Comparison of ENCODE assay signal across 9 cellular contexts in genomic region chr19:3362217-3362907, GRCh38. TPM values are rescaled to one million over a fixed set of nuclear protein-coding genes. Genes with fewer than 3 reads are reported as not detected.
A peak's percentile ranks its signal among the peaks of the same experiment; 100 is the strongest.
DNase-seq lines count a peak whose midpoint lies in the region; ATAC-seq and TF ChIP-seq lines count a peak whose summit lies in the region.
"Had no signal": no experiment of that assay in that cellular context is flagged by ENCODE, and none has a peak within 500 bp of the region (broad histone marks: within the 10 kb centered on the region; RNA-seq: fewer than 3 reads in every experiment).

No MANE protein-coding gene starts in this region.

- peaks cover 2% of the 10 kb centered on the region for H3K27me3 Mint-ChIP-seq in activated CD4-positive, alpha-beta memory T cell treated with anti-CD3 and anti-CD28 coated beads for 36 hours
- peaks cover 37% of the 10 kb centered on the region for H3K27me3 Mint-ChIP-seq in activated CD4-positive, alpha-beta memory T cell treated with anti-CD3 and anti-CD28 coated beads, Interleukin-2, amount 10 ng/mL, durations not matched to agents 7 days and 5 days

- no peaks in the 10 kb centered on the region for H3K9me3 ChIP-seq in adrenal gland (replicated peaks in 1 of 3)
- no peaks in the 10 kb centered on the region for H3K9me3 ChIP-seq in lung (ENCODE audit: control insufficient read depth in 2 of 2, insufficient read depth in 1 of 2, low read length in 1 of 2)

- WGBS in adrenal gland, 4 donors = 59 to 74% (median 63%) methylated on average over 9 of the region's 9 CpGs
- 70 to 81% methylated on average over 9 of the region's 9 CpGs for WGBS in lung, 2 donors

- TF ChIP-seq POLR2A in adrenal gland (IDR thresholded peaks at IDR 0.05) = no peak

- H3K27ac ChIP-seq in adrenal gland = peak overlapping the region in 4 of 5 donors; percentile 81 to 99 (median 91)
- H3K27ac ChIP-seq in lung (ENCODE audit: low read depth in 1 of 2, low read length in 1 of 2) = peak overlapping the region; percentile 27 to 92
- peak overlapping the region; percentile 86 for H3K27ac ChIP-seq in temporal lobe (ENCODE audit: low read depth, low read length)

- POLR2A ChIA-PET in activated CD4-positive, alpha-beta memory T cell treated with anti-CD3 and anti-CD28 coated beads for 36 hours (lab: Charles Lee) = no interaction called here
- POLR2A ChIA-PET in activated CD4-positive, alpha-beta memory T cell treated with anti-CD3 and anti-CD28 coated beads, Interleukin-2, amount 10 ng/mL, durations not matched to agents 7 days and 5 days (lab: Charles Lee) = no interaction called here

- H3K36me3 ChIP-seq in adrenal gland (replicated peaks in 1 of 2) = no peaks in the 10 kb centered on the region
- H3K36me3 ChIP-seq in lung (ENCODE audit: control insufficient read depth in 2 of 2, insufficient read depth in 2 of 2, low read length in 2 of 2) = no peaks in the 10 kb centered on the region

- peak overlapping the region; percentile 59 for H3K4me3 Mint-ChIP-seq in activated CD4-positive, alpha-beta memory T cell treated with anti-CD3 and anti-CD28 coated beads for 36 hours
- H3K4me3 Mint-ChIP-seq in activated CD4-positive, alpha-beta memory T cell treated with anti-CD3 and anti-CD28 coated beads, Interleukin-2, amount 10 ng/mL, durations not matched to agents 7 days and 5 days = no peak overlapping the region

- H3K4me1 ChIP-seq in adrenal gland (replicated peaks in 1 of 2) = peaks cover 29 to 46% of the 10 kb centered on the region in 2 donors
- H3K4me1 ChIP-seq in lung (ENCODE audit: control insufficient read depth in 2 of 2, insufficient read depth in 2 of 2, low read length in 2 of 2) = peaks cover 0 to 12% of the 10 kb centered on the region in 2 donors

- CTCF ChIA-PET in activated CD4-positive, alpha-beta memory T cell treated with anti-CD3 and anti-CD28 coated beads for 36 hours (lab: Charles Lee) = interaction anchor here (1.3 kb wide), 1 partner anchor 67 kb away, joined by 3 read pairs; no protein-coding TSS in a partner anchor
- CTCF ChIA-PET in activated CD4-positive, alpha-beta memory T cell treated with anti-CD3 and anti-CD28 coated beads, Interleukin-2, amount 10 ng/mL, durations not matched to agents 7 days and 5 days (lab: Charles Lee) = interaction anchor here (1.6 kb wide), 1 partner anchor 67 kb away, joined by 4 read pairs; no protein-coding TSS in a partner anchor

- no peaks in the 10 kb centered on the region for H3K36me3 Mint-ChIP-seq in activated CD4-positive, alpha-beta memory T cell treated with anti-CD3 and anti-CD28 coated beads for 36 hours
- no peaks in the 10 kb centered on the region for H3K36me3 Mint-ChIP-seq in activated CD4-positive, alpha-beta memory T cell treated with anti-CD3 and anti-CD28 coated beads, Interleukin-2, amount 10 ng/mL, durations not matched to agents 7 days and 5 days (ENCODE audit: low read depth)

- H3K4me3 ChIP-seq in adrenal gland (no peak overlapping the region), lung (no peak overlapping the region)

- no peaks in the 10 kb centered on the region for H3K9me3 Mint-ChIP-seq in activated CD4-positive, alpha-beta memory T cell treated with anti-CD3 and anti-CD28 coated beads for 36 hours
- H3K9me3 Mint-ChIP-seq in activated CD4-positive, alpha-beta memory T cell treated with anti-CD3 and anti-CD28 coated beads, Interleukin-2, amount 10 ng/mL, durations not matched to agents 7 days and 5 days = no peaks in the 10 kb centered on the region

- intact Hi-C loops in activated CD4-positive, alpha-beta memory T cell treated with anti-CD3 and anti-CD28 coated beads for 36 hours (cut with micrococcal nuclease) = no loop called here
- intact Hi-C loops in adrenal gland (cut with DNase I) = loop anchor here in 1 of 2 donors (5.0 kb wide), 1 partner anchor 65 kb away; no protein-coding TSS in a partner anchor

- ATAC-seq in lung (ENCODE audit: insufficient read depth, low FRiP score) (no peak), HG03108 (IDR thresholded peaks at IDR 0.05; ENCODE audit: unreplicated experiment) (no peak)

- TF ChIP-seq CTCF in adrenal gland (IDR thresholded peaks at IDR 0.05) (no peak), lung (IDR thresholded peaks at IDR 0.05; ENCODE audit: control extremely low read depth, extremely low read depth) (no peak)

- H3K4me1 Mint-ChIP-seq in activated CD4-positive, alpha-beta memory T cell treated with anti-CD3 and anti-CD28 coated beads for 36 hours (ENCODE audit: low read depth) = peaks cover 31% of the 10 kb centered on the region
- peaks cover 29% of the 10 kb centered on the region for H3K4me1 Mint-ChIP-seq in activated CD4-positive, alpha-beta memory T cell treated with anti-CD3 and anti-CD28 coated beads, Interleukin-2, amount 10 ng/mL, durations not matched to agents 7 days and 5 days

- H3K27me3 ChIP-seq in adrenal gland (no peaks in the 10 kb centered on the region), lung (ENCODE audit: control insufficient read depth, insufficient read depth) (no peaks in the 10 kb centered on the region)

- no peak for DNase-seq in activated CD4-positive, alpha-beta memory T cell treated with anti-CD3 and anti-CD28 coated beads for 36 hours
- no peak for DNase-seq in activated CD4-positive, alpha-beta memory T cell treated with anti-CD3 and anti-CD28 coated beads, Interleukin-2, amount 10 ng/mL, durations not matched to agents 7 days and 5 days
- DNase-seq in adrenal gland (peak in 1 of 7 donors; percentile 12), lung (ENCODE audit: low spot score) (no peak)
- no peak for DNase-seq in effector CD8-positive, alpha-beta T cell (lab: John Stamatoyannopoulos, UW)
- DNase-seq in stimulated activated naive CD4-positive, alpha-beta T cell (lab: John Stamatoyannopoulos, UW) = no peak
- DNase-seq: NCI-H1092 had no signal

- H3K27ac Mint-ChIP-seq in activated CD4-positive, alpha-beta memory T cell treated with anti-CD3 and anti-CD28 coated beads for 36 hours = no peak overlapping the region
- H3K27ac Mint-ChIP-seq in activated CD4-positive, alpha-beta memory T cell treated with anti-CD3 and anti-CD28 coated beads, Interleukin-2, amount 10 ng/mL, durations not matched to agents 7 days and 5 days = no peak overlapping the region

RNA-seq across cellular contexts. Expression of gene NFIC, which starts 4.0 kb away (rescaled TPM):
- 10 to 100 TPM; 19.7 to 19.9 TPM for total RNA-seq in activated CD4-positive, alpha-beta memory T cell treated with anti-CD3 and anti-CD28 coated beads for 36 hours
- 10 to 100 TPM; 12.6 to 13.1 TPM for total RNA-seq in activated CD4-positive, alpha-beta memory T cell treated with anti-CD3 and anti-CD28 coated beads, Interleukin-2, amount 10 ng/mL, durations not matched to agents 7 days and 5 days
- total RNA-seq in adrenal gland = 100 to 1,000 TPM; 124 to 329 (median 236) TPM
- polyA plus RNA-seq in adrenal gland = 100 to 1,000 TPM in 1 of 3 donors, 10 to 100 TPM in 2; 34.9 to 154 (median 69.2) TPM
- 100 to 1,000 TPM in 1 of 2 donors, 10 to 100 TPM in 1; 43.9 to 208 TPM for total RNA-seq in lung
- 10 to 100 TPM; 40.4 to 55.6 TPM for polyA plus RNA-seq in lung
- total RNA-seq in temporal lobe = 7.1 TPM
